ENCODE assay signal across 1 cellular context in the genomic region with DNA sequence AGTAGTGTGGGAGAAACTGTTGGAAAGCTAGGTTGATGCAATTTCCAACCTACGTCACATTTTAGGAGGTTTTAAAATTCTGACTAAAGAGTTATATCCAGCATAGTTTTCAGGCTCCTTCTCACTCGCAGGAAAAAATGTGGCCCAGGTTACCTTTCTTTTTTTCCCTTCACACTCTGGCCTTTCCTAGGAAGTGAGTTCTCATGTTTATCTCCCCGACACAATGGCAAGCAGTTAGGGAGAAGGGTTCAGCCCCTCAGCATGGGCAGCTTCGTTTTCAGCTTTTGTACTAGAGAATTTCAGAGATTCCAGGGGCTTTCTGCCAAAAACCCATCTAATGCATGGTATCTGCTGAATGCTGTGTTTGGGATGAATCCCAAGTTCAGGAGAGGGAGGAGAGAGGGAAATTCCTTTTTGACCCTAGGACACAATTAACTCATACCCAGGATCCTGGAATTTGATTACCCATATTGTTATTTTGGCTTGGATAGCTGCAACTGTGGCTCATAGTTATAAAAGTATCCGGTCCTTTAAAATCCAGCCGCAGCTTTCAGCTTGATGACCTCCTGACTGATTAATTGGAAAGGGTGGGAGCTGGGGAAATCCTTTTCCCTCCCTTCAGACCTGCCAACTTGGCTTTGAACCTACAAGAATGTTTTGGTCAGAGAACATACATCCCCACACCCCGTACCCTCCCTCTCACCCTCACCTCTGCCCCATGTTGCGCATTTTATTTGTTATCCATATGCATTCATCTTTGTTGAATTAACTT.
TF ChIP-seq lines count a peak whose summit lies in the region.

No MANE protein-coding gene starts in this region.

TF ChIP-seq in GM23338, 12 proteins besides CTCF, POLR2A, EP300 and RAD21:
- no peak for TF ChIP-seq JUNB (IDR thresholded peaks at IDR 0.05; ENCODE audit: unreplicated experiment)
- TF ChIP-seq POLR2AphosphoS5 (IDR thresholded peaks at IDR 0.05; ENCODE audit: low read depth) = no peak
- TF ChIP-seq EZH2 (IDR thresholded peaks at IDR 0.05; ENCODE audit: low read depth, unreplicated experiment) = no peak
- TF ChIP-seq, protein P1, sequence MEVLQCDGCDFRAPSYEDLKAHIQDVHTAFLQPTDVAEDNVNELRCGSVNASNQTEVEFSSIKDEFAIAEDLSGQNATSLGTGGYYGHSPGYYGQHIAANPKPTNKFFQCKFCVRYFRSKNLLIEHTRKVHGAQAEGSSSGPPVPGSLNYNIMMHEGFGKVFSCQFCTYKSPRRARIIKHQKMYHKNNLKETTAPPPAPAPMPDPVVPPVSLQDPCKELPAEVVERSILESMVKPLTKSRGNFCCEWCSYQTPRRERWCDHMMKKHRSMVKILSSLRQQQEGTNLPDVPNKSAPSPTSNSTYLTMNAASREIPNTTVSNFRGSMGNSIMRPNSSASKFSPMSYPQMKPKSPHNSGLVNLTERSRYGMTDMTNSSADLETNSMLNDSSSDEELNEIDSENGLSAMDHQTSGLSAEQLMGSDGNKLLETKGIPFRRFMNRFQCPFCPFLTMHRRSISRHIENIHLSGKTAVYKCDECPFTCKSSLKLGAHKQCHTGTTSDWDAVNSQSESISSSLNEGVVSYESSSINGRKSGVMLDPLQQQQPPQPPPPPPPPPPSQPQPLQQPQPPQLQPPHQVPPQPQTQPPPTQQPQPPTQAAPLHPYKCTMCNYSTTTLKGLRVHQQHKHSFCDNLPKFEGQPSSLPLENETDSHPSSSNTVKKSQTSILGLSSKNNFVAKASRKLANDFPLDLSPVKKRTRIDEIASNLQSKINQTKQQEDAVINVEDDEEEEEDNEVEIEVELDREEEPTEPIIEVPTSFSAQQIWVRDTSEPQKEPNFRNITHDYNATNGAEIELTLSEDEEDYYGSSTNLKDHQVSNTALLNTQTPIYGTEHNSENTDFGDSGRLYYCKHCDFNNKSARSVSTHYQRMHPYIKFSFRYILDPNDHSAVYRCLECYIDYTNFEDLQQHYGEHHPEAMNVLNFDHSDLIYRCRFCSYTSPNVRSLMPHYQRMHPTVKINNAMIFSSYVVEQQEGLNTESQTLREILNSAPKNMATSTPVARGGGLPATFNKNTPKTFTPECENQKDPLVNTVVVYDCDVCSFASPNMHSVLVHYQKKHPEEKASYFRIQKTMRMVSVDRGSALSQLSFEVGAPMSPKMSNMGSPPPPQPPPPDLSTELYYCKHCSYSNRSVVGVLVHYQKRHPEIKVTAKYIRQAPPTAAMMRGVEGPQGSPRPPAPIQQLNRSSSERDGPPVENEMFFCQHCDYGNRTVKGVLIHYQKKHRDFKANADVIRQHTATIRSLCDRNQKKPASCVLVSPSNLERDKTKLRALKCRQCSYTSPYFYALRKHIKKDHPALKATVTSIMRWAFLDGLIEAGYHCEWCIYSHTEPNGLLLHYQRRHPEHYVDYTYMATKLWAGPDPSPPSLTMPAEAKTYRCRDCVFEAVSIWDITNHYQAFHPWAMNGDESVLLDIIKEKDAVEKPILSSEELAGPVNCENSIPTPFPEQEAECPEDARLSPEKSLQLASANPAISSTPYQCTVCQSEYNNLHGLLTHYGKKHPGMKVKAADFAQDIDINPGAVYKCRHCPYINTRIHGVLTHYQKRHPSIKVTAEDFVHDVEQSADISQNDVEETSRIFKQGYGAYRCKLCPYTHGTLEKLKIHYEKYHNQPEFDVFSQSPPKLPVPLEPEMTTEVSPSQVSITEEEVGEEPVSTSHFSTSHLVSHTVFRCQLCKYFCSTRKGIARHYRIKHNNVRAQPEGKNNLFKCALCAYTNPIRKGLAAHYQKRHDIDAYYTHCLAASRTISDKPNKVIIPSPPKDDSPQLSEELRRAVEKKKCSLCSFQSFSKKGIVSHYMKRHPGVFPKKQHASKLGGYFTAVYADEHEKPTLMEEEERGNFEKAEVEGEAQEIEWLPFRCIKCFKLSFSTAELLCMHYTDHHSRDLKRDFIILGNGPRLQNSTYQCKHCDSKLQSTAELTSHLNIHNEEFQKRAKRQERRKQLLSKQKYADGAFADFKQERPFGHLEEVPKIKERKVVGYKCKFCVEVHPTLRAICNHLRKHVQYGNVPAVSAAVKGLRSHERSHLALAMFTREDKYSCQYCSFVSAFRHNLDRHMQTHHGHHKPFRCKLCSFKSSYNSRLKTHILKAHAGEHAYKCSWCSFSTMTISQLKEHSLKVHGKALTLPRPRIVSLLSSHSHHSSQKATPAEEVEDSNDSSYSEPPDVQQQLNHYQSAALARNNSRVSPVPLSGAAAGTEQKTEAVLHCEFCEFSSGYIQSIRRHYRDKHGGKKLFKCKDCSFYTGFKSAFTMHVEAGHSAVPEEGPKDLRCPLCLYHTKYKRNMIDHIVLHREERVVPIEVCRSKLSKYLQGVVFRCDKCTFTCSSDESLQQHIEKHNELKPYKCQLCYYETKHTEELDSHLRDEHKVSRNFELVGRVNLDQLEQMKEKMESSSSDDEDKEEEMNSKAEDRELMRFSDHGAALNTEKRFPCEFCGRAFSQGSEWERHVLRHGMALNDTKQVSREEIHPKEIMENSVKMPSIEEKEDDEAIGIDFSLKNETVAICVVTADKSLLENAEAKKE (CRISPR knock-in tag; IDR thresholded peaks at IDR 0.05) = no peak
- TF ChIP-seq ZNF331 (CRISPR knock-in tag; IDR thresholded peaks at IDR 0.05; ENCODE audit: low read depth) = no peak
- no peak for TF ChIP-seq NANOG (IDR thresholded peaks at IDR 0.05; ENCODE audit: borderline replicate concordance)
- TF ChIP-seq, protein P2, sequence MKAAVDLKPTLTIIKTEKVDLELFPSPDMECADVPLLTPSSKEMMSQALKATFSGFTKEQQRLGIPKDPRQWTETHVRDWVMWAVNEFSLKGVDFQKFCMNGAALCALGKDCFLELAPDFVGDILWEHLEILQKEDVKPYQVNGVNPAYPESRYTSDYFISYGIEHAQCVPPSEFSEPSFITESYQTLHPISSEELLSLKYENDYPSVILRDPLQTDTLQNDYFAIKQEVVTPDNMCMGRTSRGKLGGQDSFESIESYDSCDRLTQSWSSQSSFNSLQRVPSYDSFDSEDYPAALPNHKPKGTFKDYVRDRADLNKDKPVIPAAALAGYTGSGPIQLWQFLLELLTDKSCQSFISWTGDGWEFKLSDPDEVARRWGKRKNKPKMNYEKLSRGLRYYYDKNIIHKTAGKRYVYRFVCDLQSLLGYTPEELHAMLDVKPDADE (IDR thresholded peaks at IDR 0.05) = no peak
- no peak for TF ChIP-seq CREB1 (CRISPR knock-in tag; IDR thresholded peaks at IDR 0.05; ENCODE audit: low read depth)
- no peak for TF ChIP-seq EZH2phosphoT487 (IDR thresholded peaks at IDR 0.05; ENCODE audit: unreplicated experiment)
- TF ChIP-seq ZNF114 (CRISPR knock-in tag; IDR thresholded peaks at IDR 0.05) = no peak
- TF ChIP-seq STAT1 (IDR thresholded peaks at IDR 0.05; ENCODE audit: unreplicated experiment) = no peak
- TF ChIP-seq, protein P3, sequence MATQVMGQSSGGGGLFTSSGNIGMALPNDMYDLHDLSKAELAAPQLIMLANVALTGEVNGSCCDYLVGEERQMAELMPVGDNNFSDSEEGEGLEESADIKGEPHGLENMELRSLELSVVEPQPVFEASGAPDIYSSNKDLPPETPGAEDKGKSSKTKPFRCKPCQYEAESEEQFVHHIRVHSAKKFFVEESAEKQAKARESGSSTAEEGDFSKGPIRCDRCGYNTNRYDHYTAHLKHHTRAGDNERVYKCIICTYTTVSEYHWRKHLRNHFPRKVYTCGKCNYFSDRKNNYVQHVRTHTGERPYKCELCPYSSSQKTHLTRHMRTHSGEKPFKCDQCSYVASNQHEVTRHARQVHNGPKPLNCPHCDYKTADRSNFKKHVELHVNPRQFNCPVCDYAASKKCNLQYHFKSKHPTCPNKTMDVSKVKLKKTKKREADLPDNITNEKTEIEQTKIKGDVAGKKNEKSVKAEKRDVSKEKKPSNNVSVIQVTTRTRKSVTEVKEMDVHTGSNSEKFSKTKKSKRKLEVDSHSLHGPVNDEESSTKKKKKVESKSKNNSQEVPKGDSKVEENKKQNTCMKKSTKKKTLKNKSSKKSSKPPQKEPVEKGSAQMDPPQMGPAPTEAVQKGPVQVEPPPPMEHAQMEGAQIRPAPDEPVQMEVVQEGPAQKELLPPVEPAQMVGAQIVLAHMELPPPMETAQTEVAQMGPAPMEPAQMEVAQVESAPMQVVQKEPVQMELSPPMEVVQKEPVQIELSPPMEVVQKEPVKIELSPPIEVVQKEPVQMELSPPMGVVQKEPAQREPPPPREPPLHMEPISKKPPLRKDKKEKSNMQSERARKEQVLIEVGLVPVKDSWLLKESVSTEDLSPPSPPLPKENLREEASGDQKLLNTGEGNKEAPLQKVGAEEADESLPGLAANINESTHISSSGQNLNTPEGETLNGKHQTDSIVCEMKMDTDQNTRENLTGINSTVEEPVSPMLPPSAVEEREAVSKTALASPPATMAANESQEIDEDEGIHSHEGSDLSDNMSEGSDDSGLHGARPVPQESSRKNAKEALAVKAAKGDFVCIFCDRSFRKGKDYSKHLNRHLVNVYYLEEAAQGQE (IDR thresholded peaks at IDR 0.05; ENCODE audit: unreplicated experiment) = no peak
